In genomic region chr11:45273509-45273908, GRCh38 we compare ENCODE assay signal across 39 cellular contexts. TPM values are rescaled to one million over a fixed set of nuclear protein-coding genes. Genes with fewer than 3 reads are reported as not detected.
"Had no signal": no experiment of that assay in that cellular context is flagged by ENCODE, and none has a peak within 500 bp of the region (broad histone marks: within the 10 kb centered on the region; RNA-seq: fewer than 3 reads in every experiment).

No MANE protein-coding gene starts in this region.

- H3K4me1 ChIP-seq: ascending aorta had no signal

- H3K9me3 Mint-ChIP-seq: activated CD4-positive, alpha-beta memory T cell treated with anti-CD3 and anti-CD28 coated beads for 36 hours; activated CD4-positive, alpha-beta T cell treated with anti-CD3 and anti-CD28 coated beads, Interleukin-2, amount 10 ng/mL, durations not matched to agents 24 days and 14 days; activated CD8-positive, alpha-beta T cell treated with anti-CD3 and anti-CD28 coated beads for 36 hours; activated naive CD4-positive, alpha-beta T cell treated with anti-CD3 and anti-CD28 coated beads for 36 hours; activated naive CD8-positive, alpha-beta T cell treated with anti-CD3 and anti-CD28 coated beads, Interleukin-2, amount 10 ng/mL, durations not matched to agents 7 days and 5 days; activated naive CD8-positive, alpha-beta T cell treated with anti-CD3 and anti-CD28 coated beads, Interleukin-2, amount 50 U/mL, for 24 hours; activated T-cell treated with anti-CD3 and anti-CD28 coated beads, Interleukin-2, amount 50 U/mL, for 4 hours; activated T-helper 1 cell treated with anti-CD3 and anti-CD28 coated beads, Interleukin-12 subunit alpha, Interleukin-12 subunit beta, Interleukin-2, Interleukin-4 antibody, amounts not matched to agents 30 ng/mL and 10 ng/mL and 1 ng/mL, durations not matched to agents 14 hours and 24 hours and 36 hours; activated T-helper 17 cell treated with anti-CD3 and anti-CD28 coated beads, Interleukin-2, amount 50 U/mL, for 72 hours; central memory CD8-positive, alpha-beta T cell; T-helper 1 cell treated with Interleukin-12 subunit alpha and Interleukin-12 subunit beta and Interleukin-4 antibody, amounts not matched to agents 30 μg/mL and 1 μg/mL, for 36 hours; T-helper 2 cell treated with Interferon-gamma antibody and Interleukin-4, amounts not matched to agents 5 μg/mL and 100 μg/mL, for 36 hours had no signal

- H3K9me3 ChIP-seq: ascending aorta had no signal

- DNase-seq: activated B cell treated with CpG ODN at 0.5 μM for 24 hours; activated CD4-positive, alpha-beta memory T cell treated with anti-CD3 and anti-CD28 coated beads for 36 hours; activated CD4-positive, alpha-beta T cell treated with anti-CD3 and anti-CD28 coated beads for 4 hours; activated CD4-positive, alpha-beta T cell treated with anti-CD3 and anti-CD28 coated beads, Interleukin-2, amount 10 ng/mL, durations not matched to agents 24 days and 14 days; activated CD4-positive, alpha-beta T cell treated with anti-CD3 and anti-CD28 coated beads, Interleukin-2, amount 50 U/mL, for 1 hour; activated CD4-positive, alpha-beta T cell treated with anti-CD3 and anti-CD28 coated beads, Interleukin-2, amount 50 U/mL, for 4 hours; activated CD4-positive, CD25-positive, alpha-beta regulatory T cell treated with anti-CD3 and anti-CD28 coated beads, Interleukin-2, amount 50 U/mL, for 72 hours; activated CD8-positive, alpha-beta memory T cell treated with anti-CD3 and anti-CD28 coated beads, Interleukin-2, amount 50 U/mL, for 4 hours; activated CD8-positive, alpha-beta T cell treated with anti-CD3 and anti-CD28 coated beads for 36 hours; activated effector memory CD4-positive, alpha-beta T cell treated with anti-CD3 and anti-CD28 coated beads, Interleukin-2, amount 50 U/mL, for 16 hours; activated gamma-delta T cell treated with Interleukin-2 at 50 U/mL for 16 hours; activated naive CD4-positive, alpha-beta T cell; activated naive CD4-positive, alpha-beta T cell treated with anti-CD3 and anti-CD28 coated beads for 36 hours; activated naive CD4-positive, alpha-beta T cell treated with anti-CD3 and anti-CD28 coated beads, Interleukin-2, amount 50 U/mL, for 16 hours; activated naive CD8-positive, alpha-beta T cell treated with anti-CD3 and anti-CD28 coated beads, Interleukin-2, amount 10 ng/mL, durations not matched to agents 7 days and 5 days; activated naive CD8-positive, alpha-beta T cell treated with anti-CD3 and anti-CD28 coated beads, Interleukin-2, amount 50 U/mL, for 24 hours; activated T-cell treated with anti-CD3 and anti-CD28 coated beads for 4 hours; activated T-cell treated with anti-CD3 and anti-CD28 coated beads, Interleukin-2, amount 50 U/mL, for 1 hour; activated T-cell treated with anti-CD3 and anti-CD28 coated beads, Interleukin-2, amount 50 U/mL, for 4 hours; activated T-cell treated with anti-CD3 and anti-CD28 coated beads, Interleukin-2, amount 50 U/mL, for 72 hours; amygdala; anterior cingulate cortex; caudate nucleus; cerebellar nuclear complex; T-helper 1 cell; T-helper 2 cell; T-helper 9 cell had no signal

- ATAC-seq: activated CD8-positive, alpha-beta T cell treated with anti-CD3 and anti-CD28 coated beads for 36 hours; activated naive CD8-positive, alpha-beta T cell treated with anti-CD3 and anti-CD28 coated beads, Interleukin-2, amount 50 U/mL, for 24 hours; activated T-cell treated with anti-CD3 and anti-CD28 coated beads, Interleukin-2, amount 50 U/mL, for 4 hours; activated T-cell treated with anti-CD3 and anti-CD28 coated beads, Interleukin-2, amount 50 U/mL, for 72 hours; activated T-helper 17 cell treated with anti-CD3 and anti-CD28 coated beads, Interleukin-2, amount 50 U/mL, for 72 hours had no signal

- H3K36me3 Mint-ChIP-seq: activated CD4-positive, alpha-beta memory T cell treated with anti-CD3 and anti-CD28 coated beads for 36 hours; activated naive CD8-positive, alpha-beta T cell; activated naive CD8-positive, alpha-beta T cell treated with anti-CD3 and anti-CD28 coated beads, Interleukin-2, amount 10 ng/mL, durations not matched to agents 7 days and 5 days had no signal

- H3K36me3 ChIP-seq: ascending aorta, cardiac muscle cell had no signal

- H3K4me3 ChIP-seq: ascending aorta, cardiac muscle cell had no signal

- H3K27me3 ChIP-seq: ascending aorta had no signal

- H3K27ac ChIP-seq: ascending aorta, cardiac muscle cell, VCaP had no signal

- H3K27ac Mint-ChIP-seq: activated B cell treated with CpG ODN at 0.5 μM for 24 hours; activated CD4-positive, alpha-beta memory T cell treated with anti-CD3 and anti-CD28 coated beads for 36 hours; activated CD4-positive, alpha-beta T cell treated with anti-CD3 and anti-CD28 coated beads, Interleukin-2, amount 10 ng/mL, durations not matched to agents 24 days and 14 days; activated CD8-positive, alpha-beta T cell treated with anti-CD3 and anti-CD28 coated beads for 36 hours; activated naive CD4-positive, alpha-beta T cell treated with anti-CD3 and anti-CD28 coated beads for 36 hours; activated naive CD8-positive, alpha-beta T cell; activated naive CD8-positive, alpha-beta T cell treated with anti-CD3 and anti-CD28 coated beads, Interleukin-2, amount 10 ng/mL, durations not matched to agents 7 days and 5 days; activated naive CD8-positive, alpha-beta T cell treated with anti-CD3 and anti-CD28 coated beads, Interleukin-2, amount 50 U/mL, for 24 hours; activated T-cell treated with anti-CD3 and anti-CD28 coated beads, Interleukin-2, amount 50 U/mL, for 72 hours; activated T-helper 1 cell treated with anti-CD3 and anti-CD28 coated beads, Interleukin-12 subunit alpha, Interleukin-12 subunit beta, Interleukin-2, Interleukin-4 antibody, amounts not matched to agents 30 ng/mL and 10 ng/mL and 1 ng/mL, durations not matched to agents 14 hours and 24 hours and 36 hours; activated T-helper 17 cell treated with anti-CD3 and anti-CD28 coated beads, Interleukin-2, amount 50 U/mL, for 72 hours; T-helper 1 cell treated with Interleukin-12 subunit alpha and Interleukin-12 subunit beta and Interleukin-4 antibody, amounts not matched to agents 30 μg/mL and 1 μg/mL, for 36 hours; T-helper 2 cell treated with Interferon-gamma antibody and Interleukin-4, amounts not matched to agents 5 μg/mL and 100 μg/mL, for 36 hours had no signal

- FAIRE-seq: bronchial epithelial cell, TTC549 had no signal

RNA-seq across cellular contexts. Expression of gene SYT13, which starts 12.6 kb away (rescaled TPM):
- total RNA-seq: activated B cell treated with CpG ODN at 0.5 μM for 24 hours; activated CD4-positive, alpha-beta memory T cell treated with anti-CD3 and anti-CD28 coated beads for 36 hours; activated CD4-positive, alpha-beta T cell treated with anti-CD3 and anti-CD28 coated beads, Interleukin-2, amount 10 ng/mL, durations not matched to agents 24 days and 14 days; activated CD8-positive, alpha-beta memory T cell treated with anti-CD3 and anti-CD28 coated beads for 36 hours; activated CD8-positive, alpha-beta T cell treated with anti-CD3 and anti-CD28 coated beads for 36 hours; activated naive CD4-positive, alpha-beta T cell treated with anti-CD3 and anti-CD28 coated beads for 36 hours; activated naive CD8-positive, alpha-beta T cell treated with anti-CD3 and anti-CD28 coated beads, Interleukin-2, amount 10 ng/mL, durations not matched to agents 7 days and 5 days; activated T-cell treated with anti-CD3 and anti-CD28 coated beads, Interleukin-2, amount 50 U/mL, for 72 hours; activated T-helper 1 cell treated with anti-CD3 and anti-CD28 coated beads, Interleukin-12 subunit alpha, Interleukin-12 subunit beta, Interleukin-2, Interleukin-4 antibody, amounts not matched to agents 30 ng/mL and 10 ng/mL and 1 ng/mL, durations not matched to agents 14 hours and 24 hours and 36 hours; activated T-helper 17 cell treated with anti-CD3 and anti-CD28 coated beads, Interleukin-2, amount 50 U/mL, for 72 hours; ascending aorta; bronchial epithelial cell had no signal
